8 cellular contexts compared by ENCODE assay signal in the genomic region with DNA sequence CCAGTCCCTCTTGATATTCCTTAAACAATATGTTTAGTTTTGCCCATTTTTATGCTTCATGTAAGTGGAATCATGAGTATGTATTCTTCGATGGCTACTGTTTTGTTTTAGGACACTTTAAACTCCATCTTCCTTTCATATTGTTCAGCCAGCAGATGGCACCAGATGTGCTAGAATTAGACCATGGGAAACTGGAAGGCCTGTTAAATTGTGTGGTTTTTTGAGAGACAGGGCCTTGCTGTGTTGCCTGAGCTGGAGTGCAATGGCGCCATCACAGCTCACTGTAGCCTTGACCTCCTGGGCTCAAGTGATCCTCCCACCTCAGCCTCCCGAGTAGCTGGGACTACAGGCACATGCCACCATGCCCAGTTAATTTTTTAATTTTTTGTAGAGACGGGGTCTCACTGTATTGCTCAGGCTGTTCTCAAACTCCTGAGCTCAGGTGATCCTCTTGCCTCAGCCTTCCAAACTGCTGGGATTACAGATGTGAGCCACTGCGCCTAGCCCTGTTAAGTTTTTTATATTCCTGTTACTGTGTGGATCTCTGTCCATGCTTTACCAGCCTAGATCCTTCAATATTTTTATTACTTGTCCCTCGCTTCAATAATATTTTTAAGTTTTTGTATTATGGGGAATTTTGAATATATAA. TPM values are rescaled to one million over a fixed set of nuclear protein-coding genes. Genes with fewer than 3 reads are reported as not detected.
A peak's percentile ranks its signal among the peaks of the same experiment; 100 is the strongest.
DNase-seq lines count a peak whose midpoint lies in the region; ATAC-seq and TF ChIP-seq lines count a peak whose summit lies in the region.
"Not testable (repeated sequence)": the region's sequence is repeated elsewhere in the genome, so short reads cannot be mapped to it uniquely, and the experiment has no call there.

No MANE protein-coding gene starts in this region.

- 76% methylated on average over 6 of the region's 6 CpGs for WGBS in esophagus muscularis mucosa
- 78% methylated on average over 4 of the region's 6 CpGs for WGBS in right lobe of liver (ENCODE audit: insufficient coverage, low coverage, low lambda C conversion rate, missing lambda C conversion rate)

- not testable (repeated sequence) for H3K4me2 ChIP-seq in MM.1S (ENCODE audit: low read depth, low read length)

- not testable (repeated sequence) for H2AFZ ChIP-seq in MM.1S (ENCODE audit: low read length)

- H3K27ac ChIP-seq in C4-2B; MM.1S (ENCODE audit: low read length); esophagus muscularis mucosa (replicated peaks in 1 of 4); right lobe of liver: not testable (repeated sequence)

- H3K27me3 ChIP-seq in MM.1S (replicated peaks; ENCODE audit: insufficient read depth, low read length); esophagus muscularis mucosa; right lobe of liver: not testable (repeated sequence)

- not testable (repeated sequence) for H3K9me2 ChIP-seq in MM.1S (replicated peaks; ENCODE audit: insufficient read depth, low read length)

- H3K9me3 ChIP-seq in MM.1S (replicated peaks; ENCODE audit: insufficient read depth, low read length); esophagus muscularis mucosa; right lobe of liver: not testable (repeated sequence)

- not testable (repeated sequence) for TF ChIP-seq POLR2A in esophagus muscularis mucosa (IDR thresholded peaks at IDR 0.05; ENCODE audit: low read depth); right lobe of liver (IDR thresholded peaks at IDR 0.05)

- H3K36me3 ChIP-seq in MM.1S (replicated peaks; ENCODE audit: insufficient read depth, low read length); right lobe of liver: not testable (repeated sequence)
- H3K36me3 ChIP-seq in esophagus muscularis mucosa, result peaks cover 7 to 49% (median 17%) of the 10 kb centered on the region in 4 donors

- not testable (repeated sequence) for H3K4me1 ChIP-seq in MM.1S (ENCODE audit: low read length); esophagus muscularis mucosa
- H3K4me1 ChIP-seq in right lobe of liver, result peaks cover 0 to 13% (median 6%) of the 10 kb centered on the region in 4 donors

- H4K20me1 ChIP-seq in MM.1S (ENCODE audit: insufficient read depth, low read length), result not testable (repeated sequence)

- peaks cover 42% of the 10 kb centered on the region for H3K79me2 ChIP-seq in MM.1S (ENCODE audit: low read length)

- not testable (repeated sequence) for TF ChIP-seq EP300 in esophagus muscularis mucosa (IDR thresholded peaks at IDR 0.05)

- not testable (repeated sequence) for H3K4me3 ChIP-seq in MM.1S (ENCODE audit: low read length); esophagus muscularis mucosa; right lobe of liver

- TF ChIP-seq CTCF in C4-2B (conservative IDR thresholded peaks at IDR 0.05), result peak; percentile 42
- TF ChIP-seq CTCF in MM.1S (IDR thresholded peaks at IDR 0.05; ENCODE audit: low read length), result peak; percentile 21; the same call in 1 of the 2 replicates
- peak in 2 of 3 experiments; percentile 27 for TF ChIP-seq CTCF in esophagus muscularis mucosa (IDR thresholded peaks at IDR 0.05)
- TF ChIP-seq CTCF in right lobe of liver (IDR thresholded peaks at IDR 0.05), result peak; percentile 40 to 63 (median 48)

- DNase-seq in MM.1S, result peak; percentile 48
- DNase-seq in SW480 (ENCODE audit: low spot score), result peak; percentile 32
- peak; percentile 21 for DNase-seq in activated gamma-delta T cell treated with Interleukin-2 at 50 U/mL for 16 hours
- DNase-seq in esophagus muscularis mucosa (ENCODE audit: extremely low spot score), result not testable (repeated sequence)
- peak in 2 of 3 donors; percentile 26 to 61 for DNase-seq in right lobe of liver
- peak in 2 of 3 donors; percentile 3 to 15 for DNase-seq in stimulated activated CD4-positive, alpha-beta T cell treated with anti-CD3 and anti-CD28 coated beads, Interleukin-12 subunit alpha, Interleukin-12 subunit beta, amount 100 ng/mL, for 48 hours (ENCODE audit: low read depth in 2 of 3, low spot score in 1 of 3)

- H3K9ac ChIP-seq in MM.1S (ENCODE audit: low read length), result not testable (repeated sequence)

- H3F3A ChIP-seq in MM.1S (ENCODE audit: insufficient read depth, low read length), result not testable (repeated sequence)

- ATAC-seq in GM21390 (IDR thresholded peaks at IDR 0.05; ENCODE audit: unreplicated experiment) (peak; percentile 54), right lobe of liver (peak; percentile 92 to 93 (median 92))

- intact Hi-C loops in esophagus muscularis mucosa (cut with DNase I); right lobe of liver (cut with DNase I): not testable (repeated sequence)

RNA-seq across cellular contexts. Expression of a gene that starts 11.4 kb away (rescaled TPM):
- total RNA-seq in esophagus muscularis mucosa (10 to 100 TPM; 52.9 to 66.9 (median 57.7) TPM), right lobe of liver (10 to 100 TPM; 22.2 to 65.7 (median 30.3) TPM)

RNA-seq across cellular contexts. Expression of a gene that starts 46.8 kb away (rescaled TPM):
- 100 to 1,000 TPM; 147 to 170 (median 157) TPM for total RNA-seq in esophagus muscularis mucosa
- total RNA-seq in right lobe of liver, result 100 to 1,000 TPM; 130 to 224 (median 201) TPM
